8 cellular contexts compared by ENCODE assay signal in genomic region chr12:105235299-105235746, GRCh38. TPM values are rescaled to one million over a fixed set of nuclear protein-coding genes. Genes with fewer than 3 reads are reported as not detected.
DNase-seq lines count a peak whose midpoint lies in the region; ATAC-seq lines count a peak whose summit lies in the region.

No MANE protein-coding gene starts in this region.

- peak overlapping the region; percentile 77 for H3K27ac ChIP-seq in CD4-positive, CD25-positive, alpha-beta regulatory T cell (ENCODE audit: insufficient read depth, low read length, poor library complexity, severe bottlenecking)
- H3K27ac ChIP-seq in SK-N-MC, result no peak overlapping the region
- H3K27ac ChIP-seq in naive thymus-derived CD4-positive, alpha-beta T cell (ENCODE audit: low read depth, low read length), result peak overlapping the region; percentile 78

- H3K4me3 Mint-ChIP-seq in CD4-positive, CD25-positive, alpha-beta regulatory T cell, result peak overlapping the region; percentile 94 to 97 (median 96)
- H3K4me3 Mint-ChIP-seq in naive thymus-derived CD4-positive, alpha-beta T cell, result peak overlapping the region in 9 of 10 donors; percentile 89 to 95 (median 93)

- no peaks in the 10 kb centered on the region for H3K27me3 ChIP-seq in CD4-positive, CD25-positive, alpha-beta regulatory T cell (ENCODE audit: control insufficient read depth, insufficient read depth, low read length)
- no peaks in the 10 kb centered on the region for H3K27me3 ChIP-seq in endocrine pancreas (ENCODE audit: control insufficient read depth, insufficient read depth, low read length)
- H3K27me3 ChIP-seq in naive thymus-derived CD4-positive, alpha-beta T cell (ENCODE audit: control insufficient read depth in 2 of 2, insufficient read depth in 2 of 2, low read length in 2 of 2), result no peaks in the 10 kb centered on the region

- H3K4me3 ChIP-seq in CD4-positive, CD25-positive, alpha-beta regulatory T cell (ENCODE audit: low read depth, low read length), result peak overlapping the region; percentile 92
- H3K4me3 ChIP-seq in SK-N-MC, result peak overlapping the region; percentile 92
- peak overlapping the region; percentile 94 for H3K4me3 ChIP-seq in endocrine pancreas (ENCODE audit: control insufficient read depth, insufficient read depth, low read length)
- H3K4me3 ChIP-seq in naive thymus-derived CD4-positive, alpha-beta T cell (ENCODE audit: low read length), result peak overlapping the region; percentile 67

- H3K9ac ChIP-seq in SK-N-MC (ENCODE audit: insufficient read length) (peak overlapping the region; percentile 71), endocrine pancreas (ENCODE audit: control insufficient read depth, insufficient read depth, low read length) (peak overlapping the region; percentile 66)

- no peak for ATAC-seq in CD4-positive, CD25-positive, alpha-beta regulatory T cell (ENCODE audit: low read depth in 2 of 2)
- no peak for ATAC-seq in naive thymus-derived CD4-positive, alpha-beta T cell
- ATAC-seq in GM21737 (IDR thresholded peaks at IDR 0.05; ENCODE audit: unreplicated experiment), result no peak
- ATAC-seq in GM19328 (IDR thresholded peaks at IDR 0.05; ENCODE audit: unreplicated experiment), result no peak
- no peak for ATAC-seq in HG03045 (IDR thresholded peaks at IDR 0.05; ENCODE audit: unreplicated experiment)

- H3K4me1 ChIP-seq in CD4-positive, CD25-positive, alpha-beta regulatory T cell (ENCODE audit: control insufficient read depth, insufficient read depth, low read length, poor library complexity, severe bottlenecking), result peaks cover 34% of the 10 kb centered on the region
- peaks cover 23% of the 10 kb centered on the region for H3K4me1 ChIP-seq in endocrine pancreas (ENCODE audit: control insufficient read depth, insufficient read depth, low read length)
- peaks cover 25 to 36% of the 10 kb centered on the region in 2 donors for H3K4me1 ChIP-seq in naive thymus-derived CD4-positive, alpha-beta T cell (ENCODE audit: control insufficient read depth in 2 of 2, insufficient read depth in 2 of 2, low read length in 2 of 2)

- no peaks in the 10 kb centered on the region for H3K9me3 Mint-ChIP-seq in CD4-positive, CD25-positive, alpha-beta regulatory T cell
- no peaks in the 10 kb centered on the region for H3K9me3 Mint-ChIP-seq in naive thymus-derived CD4-positive, alpha-beta T cell

- peak overlapping the region; percentile 91 to 96 (median 92) for H3K27ac Mint-ChIP-seq in CD4-positive, CD25-positive, alpha-beta regulatory T cell
- H3K27ac Mint-ChIP-seq in naive thymus-derived CD4-positive, alpha-beta T cell, result peak overlapping the region; percentile 86 to 96 (median 91)

- H3K36me3 ChIP-seq in CD4-positive, CD25-positive, alpha-beta regulatory T cell (ENCODE audit: control insufficient read depth, insufficient read depth, low read length), result peaks cover 7% of the 10 kb centered on the region
- H3K36me3 ChIP-seq in SK-N-MC (ENCODE audit: insufficient read depth, low read length) (no peaks in the 10 kb centered on the region), endocrine pancreas (ENCODE audit: control insufficient read depth, insufficient read depth, low read length) (no peaks in the 10 kb centered on the region)
- H3K36me3 ChIP-seq in naive thymus-derived CD4-positive, alpha-beta T cell (ENCODE audit: control insufficient read depth in 2 of 3, insufficient read depth in 3 of 3, low read length in 3 of 3), result peaks cover 0 to 5% (median 0%) of the 10 kb centered on the region in 3 experiments

- H3K27me3 Mint-ChIP-seq in CD4-positive, CD25-positive, alpha-beta regulatory T cell, result no peaks in the 10 kb centered on the region
- H3K27me3 Mint-ChIP-seq in naive thymus-derived CD4-positive, alpha-beta T cell, result peaks cover 0 to 3% (median 0%) of the 10 kb centered on the region in 5 donors

- no peaks in the 10 kb centered on the region for H3K9me3 ChIP-seq in CD4-positive, CD25-positive, alpha-beta regulatory T cell (ENCODE audit: control insufficient read depth in 2 of 2, low read length in 2 of 2)
- no peaks in the 10 kb centered on the region for H3K9me3 ChIP-seq in SK-N-MC (ENCODE audit: low read depth, low read length)
- H3K9me3 ChIP-seq in endocrine pancreas (ENCODE audit: control insufficient read depth, low read length), result no peaks in the 10 kb centered on the region
- no peaks in the 10 kb centered on the region for H3K9me3 ChIP-seq in naive thymus-derived CD4-positive, alpha-beta T cell (ENCODE audit: control insufficient read depth in 2 of 3, low read length in 3 of 3)

- peaks cover 28 to 53% (median 46%) of the 10 kb centered on the region in 4 donors for H3K4me1 Mint-ChIP-seq in CD4-positive, CD25-positive, alpha-beta regulatory T cell
- H3K4me1 Mint-ChIP-seq in naive thymus-derived CD4-positive, alpha-beta T cell, result peaks cover 42 to 60% (median 54%) of the 10 kb centered on the region in 7 donors

- peak in 2 of 3 donors; percentile 14 to 32 for DNase-seq in CD4-positive, CD25-positive, alpha-beta regulatory T cell
- DNase-seq in HCEC 1CT (peak; percentile 31), SK-N-MC (ENCODE audit: low read depth, low spot score) (no peak)
- peak in 1 of 9 donors; percentile 5 for DNase-seq in naive thymus-derived CD4-positive, alpha-beta T cell

- H3K36me3 Mint-ChIP-seq in CD4-positive, CD25-positive, alpha-beta regulatory T cell, result peaks cover 10% of the 10 kb centered on the region
- H3K36me3 Mint-ChIP-seq in naive thymus-derived CD4-positive, alpha-beta T cell, result peaks cover 0 to 16% (median 6%) of the 10 kb centered on the region in 5 donors

- POLR2A ChIA-PET in naive thymus-derived CD4-positive, alpha-beta T cell (lab: Charles Lee), result interaction anchor here (0.9 to 3.9 kb wide), 8 partner anchors 8 to 1306 kb away, joined by 3 to 16 read pairs (median 6); partner anchors contain the start of genes C12orf75 and WASHC4

- CTCF ChIA-PET in naive thymus-derived CD4-positive, alpha-beta T cell (lab: Charles Lee), result no interaction called here

- intact Hi-C loops in naive thymus-derived CD4-positive, alpha-beta T cell (cut with micrococcal nuclease), result loop anchor here (1.0 to 10.0 kb wide), 13 partner anchors 9 to 1395 kb away; partner anchors contain the start of genes C12orf75 (in 2 of the 2), HSP90B1 (in 2 of the 2), SLC41A2 (in 2 of the 2) and CKAP4 (in 1 of the 2)

RNA-seq across cellular contexts. Expression of gene APPL2, which starts 0.7 kb away (rescaled TPM):
- total RNA-seq in CD4-positive, CD25-positive, alpha-beta regulatory T cell, result 58.3 TPM
- 10 to 100 TPM; 11.4 to 16.6 (median 13.8) TPM for polyA plus RNA-seq in CD4-positive, CD25-positive, alpha-beta regulatory T cell
- total RNA-seq in naive thymus-derived CD4-positive, alpha-beta T cell, result 10 to 100 TPM; 31.6 to 74.5 (median 58.3) TPM
- 10 to 100 TPM; 10.1 to 27.1 TPM for polyA plus RNA-seq in naive thymus-derived CD4-positive, alpha-beta T cell
